In the genomic region with DNA sequence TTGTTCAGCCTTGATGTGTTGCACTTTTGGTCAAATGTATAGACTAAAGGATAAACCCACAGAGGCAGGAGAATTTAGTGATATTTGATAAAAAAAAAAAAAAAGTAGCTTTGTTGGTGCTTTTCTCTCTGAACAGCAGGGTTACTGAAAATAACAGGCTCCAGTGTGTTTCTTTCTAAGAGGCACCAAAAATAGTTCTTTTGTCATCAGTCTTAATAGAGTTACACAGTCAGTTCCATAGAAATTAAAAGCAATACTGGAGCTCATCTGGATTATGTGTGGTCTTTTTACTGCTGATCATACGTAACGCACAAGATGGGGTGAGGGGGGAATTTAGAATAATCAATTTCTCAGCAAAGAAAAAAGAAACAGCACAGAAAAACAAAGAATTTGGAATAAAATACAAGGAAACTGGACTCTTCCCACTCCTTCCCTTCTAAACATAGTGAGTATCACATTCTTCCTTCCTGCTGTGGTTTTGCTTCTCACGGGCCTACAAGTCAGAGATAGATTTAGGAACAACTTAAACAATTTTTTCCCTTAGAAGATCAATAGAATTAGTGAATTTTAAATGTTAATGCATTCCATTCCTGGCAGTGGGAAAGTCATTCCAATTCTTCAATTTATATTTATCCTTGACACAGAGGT, we compare ENCODE assay signal across 16 cellular contexts.
"Had no signal": no experiment of that assay in that cellular context is flagged by ENCODE, and none has a peak within 500 bp of the region (broad histone marks: within the 10 kb centered on the region; RNA-seq: fewer than 3 reads in every experiment).

No MANE protein-coding gene starts in this region.

- H2AFZ ChIP-seq: parathyroid adenoma had no signal

- H3K27me3 ChIP-seq: ascending aorta, stomach, thyroid gland, uterus had no signal

- H3K9ac ChIP-seq: parathyroid adenoma had no signal

- ATAC-seq: activated CD8-positive, alpha-beta T cell treated with anti-CD3 and anti-CD28 coated beads, Interleukin-2, amount 10 ng/mL, durations not matched to agents 7 days and 5 days; activated naive CD8-positive, alpha-beta T cell treated with anti-CD3 and anti-CD28 coated beads, Interleukin-2, amount 50 U/mL, for 24 hours had no signal

- H3K79me2 ChIP-seq: parathyroid adenoma had no signal

- H3K4me3 ChIP-seq: ascending aorta, skin epidermis, stomach, thyroid gland, uterus had no signal

- H3K36me3 ChIP-seq: ascending aorta, stomach, thyroid gland, uterus had no signal

- H3K9me3 ChIP-seq: ascending aorta, stomach, thyroid gland, uterus had no signal

- DNase-seq: activated CD4-positive, alpha-beta T cell treated with anti-CD3 and anti-CD28 coated beads for 4 hours; activated CD8-positive, alpha-beta memory T cell treated with anti-CD3 and anti-CD28 coated beads, Interleukin-2, amount 50 U/mL, for 48 hours; activated CD8-positive, alpha-beta T cell treated with anti-CD3 and anti-CD28 coated beads, Interleukin-2, amount 10 ng/mL, durations not matched to agents 7 days and 5 days; activated naive CD4-positive, alpha-beta T cell; activated naive CD8-positive, alpha-beta T cell treated with anti-CD3 and anti-CD28 coated beads, Interleukin-2, amount 50 U/mL, for 24 hours; central memory CD4-positive, alpha-beta T cell; cortex of kidney; effector memory CD4-positive, alpha-beta T cell; immature natural killer cell; retina; stomach; thyroid gland; uterus had no signal

- H3K4me1 ChIP-seq: parathyroid adenoma, uterus had no signal

- H3K27ac ChIP-seq: parathyroid adenoma, skin epidermis, stomach, thyroid gland, uterus had no signal
